ENCODE assay signal across 1 cellular context in the genomic region with DNA sequence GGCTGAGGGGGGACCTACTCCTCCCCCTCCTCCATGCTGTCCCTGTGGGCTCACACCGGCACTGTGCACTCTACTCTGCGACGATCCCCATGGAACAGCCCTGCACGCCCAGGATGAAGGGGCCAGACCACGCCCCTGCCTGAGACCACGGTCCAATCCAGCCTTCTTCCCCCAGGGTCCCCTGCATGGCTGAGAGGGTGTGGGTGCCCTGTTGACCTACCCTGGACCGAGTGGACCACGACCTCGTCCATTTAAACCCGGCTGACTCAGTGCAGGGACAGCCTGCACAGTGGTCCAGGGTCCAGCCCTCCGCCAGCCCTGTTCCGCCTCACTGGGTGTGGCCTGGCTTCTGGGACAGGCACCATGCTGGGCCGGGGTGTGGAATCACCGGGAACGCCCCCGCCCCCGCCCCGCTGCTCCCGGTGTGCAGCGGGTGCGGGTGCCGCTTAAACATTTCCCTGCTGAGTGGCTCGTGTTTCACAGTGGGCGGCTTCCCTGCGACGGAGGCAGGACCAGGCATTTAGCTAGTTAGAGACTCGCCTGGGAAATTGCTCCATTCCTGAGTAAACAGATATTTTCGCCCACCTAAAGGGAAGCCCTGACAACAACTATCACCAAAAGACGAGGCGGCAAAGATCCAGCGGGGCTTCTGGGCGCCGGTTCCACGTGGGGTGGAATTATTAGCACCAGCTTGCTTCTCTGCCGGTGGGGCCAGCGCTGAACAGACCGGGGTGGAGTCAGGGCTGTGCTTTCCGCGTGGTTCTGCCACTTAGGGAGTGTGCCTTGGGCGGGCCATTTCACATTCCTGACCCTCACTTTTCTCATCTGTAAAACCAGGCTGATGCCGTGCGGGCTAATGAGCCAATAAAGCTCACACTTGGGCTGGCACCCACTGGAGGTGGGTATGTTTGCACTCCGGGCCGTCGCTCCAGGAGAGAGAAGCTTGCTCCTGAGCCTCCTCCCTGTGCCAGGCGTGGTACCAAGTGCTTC.
TF ChIP-seq lines count a peak whose summit lies in the region.

No MANE protein-coding gene starts in this region.

TF ChIP-seq in HepG2, 621 proteins besides CTCF, POLR2A, EP300 and RAD21 (continued from another document and continues in another):
- TF ChIP-seq, protein P1, sequence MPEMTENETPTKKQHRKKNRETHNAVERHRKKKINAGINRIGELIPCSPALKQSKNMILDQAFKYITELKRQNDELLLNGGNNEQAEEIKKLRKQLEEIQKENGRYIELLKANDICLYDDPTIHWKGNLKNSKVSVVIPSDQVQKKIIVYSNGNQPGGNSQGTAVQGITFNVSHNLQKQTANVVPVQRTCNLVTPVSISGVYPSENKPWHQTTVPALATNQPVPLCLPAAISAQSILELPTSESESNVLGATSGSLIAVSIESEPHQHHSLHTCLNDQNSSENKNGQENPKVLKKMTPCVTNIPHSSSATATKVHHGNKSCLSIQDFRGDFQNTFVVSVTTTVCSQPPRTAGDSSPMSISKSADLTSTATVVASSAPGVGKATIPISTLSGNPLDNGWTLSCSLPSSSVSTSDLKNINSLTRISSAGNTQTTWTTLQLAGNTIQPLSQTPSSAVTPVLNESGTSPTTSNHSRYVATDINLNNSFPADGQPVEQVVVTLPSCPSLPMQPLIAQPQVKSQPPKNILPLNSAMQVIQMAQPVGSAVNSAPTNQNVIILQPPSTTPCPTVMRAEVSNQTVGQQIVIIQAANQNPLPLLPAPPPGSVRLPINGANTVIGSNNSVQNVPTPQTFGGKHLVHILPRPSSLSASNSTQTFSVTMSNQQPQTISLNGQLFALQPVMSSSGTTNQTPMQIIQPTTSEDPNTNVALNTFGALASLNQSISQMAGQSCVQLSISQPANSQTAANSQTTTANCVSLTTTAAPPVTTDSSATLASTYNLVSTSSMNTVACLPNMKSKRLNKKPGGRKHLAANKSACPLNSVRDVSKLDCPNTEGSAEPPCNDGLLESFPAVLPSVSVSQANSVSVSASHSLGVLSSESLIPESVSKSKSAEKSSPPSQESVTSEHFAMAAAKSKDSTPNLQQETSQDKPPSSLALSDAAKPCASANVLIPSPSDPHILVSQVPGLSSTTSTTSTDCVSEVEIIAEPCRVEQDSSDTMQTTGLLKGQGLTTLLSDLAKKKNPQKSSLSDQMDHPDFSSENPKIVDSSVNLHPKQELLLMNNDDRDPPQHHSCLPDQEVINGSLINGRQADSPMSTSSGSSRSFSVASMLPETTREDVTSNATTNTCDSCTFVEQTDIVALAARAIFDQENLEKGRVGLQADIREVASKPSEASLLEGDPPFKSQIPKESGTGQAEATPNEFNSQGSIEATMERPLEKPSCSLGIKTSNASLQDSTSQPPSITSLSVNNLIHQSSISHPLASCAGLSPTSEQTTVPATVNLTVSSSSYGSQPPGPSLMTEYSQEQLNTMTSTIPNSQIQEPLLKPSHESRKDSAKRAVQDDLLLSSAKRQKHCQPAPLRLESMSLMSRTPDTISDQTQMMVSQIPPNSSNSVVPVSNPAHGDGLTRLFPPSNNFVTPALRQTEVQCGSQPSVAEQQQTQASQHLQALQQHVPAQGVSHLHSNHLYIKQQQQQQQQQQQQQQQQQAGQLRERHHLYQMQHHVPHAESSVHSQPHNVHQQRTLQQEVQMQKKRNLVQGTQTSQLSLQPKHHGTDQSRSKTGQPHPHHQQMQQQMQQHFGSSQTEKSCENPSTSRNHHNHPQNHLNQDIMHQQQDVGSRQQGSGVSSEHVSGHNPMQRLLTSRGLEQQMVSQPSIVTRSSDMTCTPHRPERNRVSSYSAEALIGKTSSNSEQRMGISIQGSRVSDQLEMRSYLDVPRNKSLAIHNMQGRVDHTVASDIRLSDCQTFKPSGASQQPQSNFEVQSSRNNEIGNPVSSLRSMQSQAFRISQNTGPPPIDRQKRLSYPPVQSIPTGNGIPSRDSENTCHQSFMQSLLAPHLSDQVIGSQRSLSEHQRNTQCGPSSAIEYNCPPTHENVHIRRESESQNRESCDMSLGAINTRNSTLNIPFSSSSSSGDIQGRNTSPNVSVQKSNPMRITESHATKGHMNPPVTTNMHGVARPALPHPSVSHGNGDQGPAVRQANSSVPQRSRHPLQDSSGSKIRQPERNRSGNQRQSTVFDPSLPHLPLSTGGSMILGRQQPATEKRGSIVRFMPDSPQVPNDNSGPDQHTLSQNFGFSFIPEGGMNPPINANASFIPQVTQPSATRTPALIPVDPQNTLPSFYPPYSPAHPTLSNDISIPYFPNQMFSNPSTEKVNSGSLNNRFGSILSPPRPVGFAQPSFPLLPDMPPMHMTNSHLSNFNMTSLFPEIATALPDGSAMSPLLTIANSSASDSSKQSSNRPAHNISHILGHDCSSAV (CRISPR knock-in tag; IDR thresholded peaks at IDR 0.05; ENCODE audit: borderline replicate concordance): no peak
- TF ChIP-seq, protein P2, sequence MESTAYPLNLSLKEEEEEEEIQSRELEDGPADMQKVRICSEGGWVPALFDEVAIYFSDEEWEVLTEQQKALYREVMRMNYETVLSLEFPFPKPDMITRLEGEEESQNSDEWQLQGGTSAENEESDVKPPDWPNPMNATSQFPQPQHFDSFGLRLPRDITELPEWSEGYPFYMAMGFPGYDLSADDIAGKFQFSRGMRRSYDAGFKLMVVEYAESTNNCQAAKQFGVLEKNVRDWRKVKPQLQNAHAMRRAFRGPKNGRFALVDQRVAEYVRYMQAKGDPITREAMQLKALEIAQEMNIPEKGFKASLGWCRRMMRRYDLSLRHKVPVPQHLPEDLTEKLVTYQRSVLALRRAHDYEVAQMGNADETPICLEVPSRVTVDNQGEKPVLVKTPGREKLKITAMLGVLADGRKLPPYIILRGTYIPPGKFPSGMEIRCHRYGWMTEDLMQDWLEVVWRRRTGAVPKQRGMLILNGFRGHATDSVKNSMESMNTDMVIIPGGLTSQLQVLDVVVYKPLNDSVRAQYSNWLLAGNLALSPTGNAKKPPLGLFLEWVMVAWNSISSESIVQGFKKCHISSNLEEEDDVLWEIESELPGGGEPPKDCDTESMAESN (CRISPR knock-in tag; conservative IDR thresholded peaks at IDR 0.05): peak; percentile 58
- TF ChIP-seq ZMYM4 (CRISPR knock-in tag; IDR thresholded peaks at IDR 0.05) (0 out of 2 replicates have a peak, but pooled peaks have one; percentile 23), ZNF569 (CRISPR knock-in tag; IDR thresholded peaks at IDR 0.05; ENCODE audit: borderline replicate concordance) (no peak), HOXA3 (CRISPR knock-in tag; IDR thresholded peaks at IDR 0.05) (peak; percentile 79), ZNF207 (IDR thresholded peaks at IDR 0.05; ENCODE audit: borderline replicate concordance) (no peak), ZNF607 (CRISPR knock-in tag; IDR thresholded peaks at IDR 0.05; ENCODE audit: borderline replicate concordance) (peak; percentile 66), MEIS2 (CRISPR knock-in tag; IDR thresholded peaks at IDR 0.05) (peak; percentile 40; the same call in 1 of the 2 replicates), SRY (CRISPR knock-in tag; IDR thresholded peaks at IDR 0.05) (peak; percentile 80; the same call in 1 of the 2 replicates), ZNF883 (CRISPR knock-in tag; IDR thresholded peaks at IDR 0.05; ENCODE audit: not compliant biosample characterization) (peak; percentile 57), ELF3 (CRISPR knock-in tag; IDR thresholded peaks at IDR 0.05) (peak; percentile 64; the same call in 1 of the 2 replicates), YY1 (IDR thresholded peaks at IDR 0.05; ENCODE audit: insufficient read depth, insufficient replicate concordance, low read depth, low read length) (peak; percentile 27), HES4 (CRISPR knock-in tag; IDR thresholded peaks at IDR 0.05; ENCODE audit: borderline replicate concordance) (no peak), ZNF230 (CRISPR knock-in tag; IDR thresholded peaks at IDR 0.05) (no peak), PHF5A (CRISPR knock-in tag; IDR thresholded peaks at IDR 0.05; ENCODE audit: low read depth, unreplicated experiment) (peak; percentile 41), ZNF326 (CRISPR knock-in tag; IDR thresholded peaks at IDR 0.05; ENCODE audit: borderline replicate concordance) (peak; percentile 89; the same call in 1 of the 2 replicates), KMT2B (CRISPR knock-in tag; IDR thresholded peaks at IDR 0.05) (0 out of 2 replicates have a peak, but pooled peaks have one; percentile 32), STAG1 (CRISPR knock-in tag; IDR thresholded peaks at IDR 0.05) (0 out of 2 replicates have a peak, but pooled peaks have one; percentile 12), TOE1 (CRISPR knock-in tag; IDR thresholded peaks at IDR 0.05) (peak; percentile 73; the same call in 1 of the 2 replicates), ISL2 (CRISPR knock-in tag; IDR thresholded peaks at IDR 0.05) (peak; percentile 57), ZNF768 (CRISPR knock-in tag; IDR thresholded peaks at IDR 0.05) (peak; percentile 31; the same call in 1 of the 2 replicates), MAF1 (CRISPR knock-in tag; IDR thresholded peaks at IDR 0.05; ENCODE audit: borderline replicate concordance) (0 out of 2 replicates have a peak, but pooled peaks have one; percentile 13), ZFP37 (CRISPR knock-in tag; IDR thresholded peaks at IDR 0.05; ENCODE audit: borderline replicate concordance) (peak; percentile 61; the same call in 1 of the 2 replicates), ZNF557 (CRISPR knock-in tag; IDR thresholded peaks at IDR 0.05) (no peak), NR2C2 (CRISPR knock-in tag; IDR thresholded peaks at IDR 0.05; ENCODE audit: borderline replicate concordance) (peak; percentile 80), SPEN (CRISPR knock-in tag; IDR thresholded peaks at IDR 0.05; ENCODE audit: low read depth) (peak; percentile 81), FOXA3 (CRISPR knock-in tag; IDR thresholded peaks at IDR 0.05) (peak; percentile 71), RBM22 (optimal IDR thresholded peaks at IDR 0.05; ENCODE audit: low read length) (peak; percentile 68), TRIM24 (CRISPR knock-in tag; IDR thresholded peaks at IDR 0.05) (peak; percentile 21; the same call in 1 of the 2 replicates), RARA (CRISPR knock-in tag; IDR thresholded peaks at IDR 0.05) (peak; percentile 83), TP53 (CRISPR knock-in tag; conservative IDR thresholded peaks at IDR 0.05) (no peak), ZNF788 (CRISPR knock-in tag; IDR thresholded peaks at IDR 0.05; ENCODE audit: borderline replicate concordance) (peak; percentile 61; the same call in 1 of the 2 replicates)
- TF ChIP-seq, protein P3, sequence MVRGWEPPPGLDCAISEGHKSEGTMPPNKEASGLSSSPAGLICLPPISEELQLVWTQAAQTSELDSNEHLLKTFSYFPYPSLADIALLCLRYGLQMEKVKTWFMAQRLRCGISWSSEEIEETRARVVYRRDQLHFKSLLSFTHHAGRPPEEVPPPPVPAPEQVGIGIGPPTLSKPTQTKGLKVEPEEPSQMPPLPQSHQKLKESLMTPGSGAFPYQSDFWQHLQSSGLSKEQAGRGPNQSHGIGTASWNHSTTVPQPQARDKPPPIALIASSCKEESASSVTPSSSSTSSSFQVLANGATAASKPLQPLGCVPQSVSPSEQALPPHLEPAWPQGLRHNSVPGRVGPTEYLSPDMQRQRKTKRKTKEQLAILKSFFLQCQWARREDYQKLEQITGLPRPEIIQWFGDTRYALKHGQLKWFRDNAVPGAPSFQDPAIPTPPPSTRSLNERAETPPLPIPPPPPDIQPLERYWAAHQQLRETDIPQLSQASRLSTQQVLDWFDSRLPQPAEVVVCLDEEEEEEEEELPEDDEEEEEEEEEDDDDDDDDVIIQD (CRISPR knock-in tag; IDR thresholded peaks at IDR 0.05; ENCODE audit: low read depth): peak; percentile 68; the same call in 1 of the 2 replicates
- TF ChIP-seq, protein P4, sequence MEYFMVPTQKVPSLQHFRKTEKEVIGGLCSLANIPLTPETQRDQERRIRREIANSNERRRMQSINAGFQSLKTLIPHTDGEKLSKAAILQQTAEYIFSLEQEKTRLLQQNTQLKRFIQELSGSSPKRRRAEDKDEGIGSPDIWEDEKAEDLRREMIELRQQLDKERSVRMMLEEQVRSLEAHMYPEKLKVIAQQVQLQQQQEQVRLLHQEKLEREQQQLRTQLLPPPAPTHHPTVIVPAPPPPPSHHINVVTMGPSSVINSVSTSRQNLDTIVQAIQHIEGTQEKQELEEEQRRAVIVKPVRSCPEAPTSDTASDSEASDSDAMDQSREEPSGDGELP (IDR thresholded peaks at IDR 0.05; ENCODE audit: borderline replicate concordance, low read depth): no peak; the same call in 1 of the 2 replicates
- TF ChIP-seq, protein P5, sequence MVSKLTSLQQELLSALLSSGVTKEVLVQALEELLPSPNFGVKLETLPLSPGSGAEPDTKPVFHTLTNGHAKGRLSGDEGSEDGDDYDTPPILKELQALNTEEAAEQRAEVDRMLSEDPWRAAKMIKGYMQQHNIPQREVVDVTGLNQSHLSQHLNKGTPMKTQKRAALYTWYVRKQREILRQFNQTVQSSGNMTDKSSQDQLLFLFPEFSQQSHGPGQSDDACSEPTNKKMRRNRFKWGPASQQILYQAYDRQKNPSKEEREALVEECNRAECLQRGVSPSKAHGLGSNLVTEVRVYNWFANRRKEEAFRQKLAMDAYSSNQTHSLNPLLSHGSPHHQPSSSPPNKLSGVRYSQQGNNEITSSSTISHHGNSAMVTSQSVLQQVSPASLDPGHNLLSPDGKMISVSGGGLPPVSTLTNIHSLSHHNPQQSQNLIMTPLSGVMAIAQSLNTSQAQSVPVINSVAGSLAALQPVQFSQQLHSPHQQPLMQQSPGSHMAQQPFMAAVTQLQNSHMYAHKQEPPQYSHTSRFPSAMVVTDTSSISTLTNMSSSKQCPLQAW (CRISPR knock-in tag; IDR thresholded peaks at IDR 0.05): peak; percentile 94
- TF ChIP-seq, protein P6, sequence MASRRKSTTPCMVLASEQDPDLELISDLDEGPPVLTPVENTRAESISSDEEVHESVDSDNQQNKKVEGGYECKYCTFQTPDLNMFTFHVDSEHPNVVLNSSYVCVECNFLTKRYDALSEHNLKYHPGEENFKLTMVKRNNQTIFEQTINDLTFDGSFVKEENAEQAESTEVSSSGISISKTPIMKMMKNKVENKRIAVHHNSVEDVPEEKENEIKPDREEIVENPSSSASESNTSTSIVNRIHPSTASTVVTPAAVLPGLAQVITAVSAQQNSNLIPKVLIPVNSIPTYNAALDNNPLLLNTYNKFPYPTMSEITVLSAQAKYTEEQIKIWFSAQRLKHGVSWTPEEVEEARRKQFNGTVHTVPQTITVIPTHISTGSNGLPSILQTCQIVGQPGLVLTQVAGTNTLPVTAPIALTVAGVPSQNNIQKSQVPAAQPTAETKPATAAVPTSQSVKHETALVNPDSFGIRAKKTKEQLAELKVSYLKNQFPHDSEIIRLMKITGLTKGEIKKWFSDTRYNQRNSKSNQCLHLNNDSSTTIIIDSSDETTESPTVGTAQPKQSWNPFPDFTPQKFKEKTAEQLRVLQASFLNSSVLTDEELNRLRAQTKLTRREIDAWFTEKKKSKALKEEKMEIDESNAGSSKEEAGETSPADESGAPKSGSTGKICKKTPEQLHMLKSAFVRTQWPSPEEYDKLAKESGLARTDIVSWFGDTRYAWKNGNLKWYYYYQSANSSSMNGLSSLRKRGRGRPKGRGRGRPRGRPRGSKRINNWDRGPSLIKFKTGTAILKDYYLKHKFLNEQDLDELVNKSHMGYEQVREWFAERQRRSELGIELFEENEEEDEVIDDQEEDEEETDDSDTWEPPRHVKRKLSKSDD (CRISPR knock-in tag; IDR thresholded peaks at IDR 0.05; ENCODE audit: low read depth): peak; percentile 65
- TF ChIP-seq, protein P7, sequence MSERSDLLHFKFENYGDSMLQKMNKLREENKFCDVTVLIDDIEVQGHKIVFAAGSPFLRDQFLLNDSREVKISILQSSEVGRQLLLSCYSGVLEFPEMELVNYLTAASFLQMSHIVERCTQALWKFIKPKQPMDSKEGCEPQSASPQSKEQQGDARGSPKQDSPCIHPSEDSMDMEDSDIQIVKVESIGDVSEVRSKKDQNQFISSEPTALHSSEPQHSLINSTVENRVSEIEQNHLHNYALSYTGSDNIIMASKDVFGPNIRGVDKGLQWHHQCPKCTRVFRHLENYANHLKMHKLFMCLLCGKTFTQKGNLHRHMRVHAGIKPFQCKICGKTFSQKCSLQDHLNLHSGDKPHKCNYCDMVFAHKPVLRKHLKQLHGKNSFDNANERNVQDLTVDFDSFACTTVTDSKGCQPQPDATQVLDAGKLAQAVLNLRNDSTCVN (CRISPR knock-in tag; IDR thresholded peaks at IDR 0.05; ENCODE audit: borderline replicate concordance): no peak
